Comparison of ENCODE assay signal across 24 cellular contexts in the genomic region with DNA sequence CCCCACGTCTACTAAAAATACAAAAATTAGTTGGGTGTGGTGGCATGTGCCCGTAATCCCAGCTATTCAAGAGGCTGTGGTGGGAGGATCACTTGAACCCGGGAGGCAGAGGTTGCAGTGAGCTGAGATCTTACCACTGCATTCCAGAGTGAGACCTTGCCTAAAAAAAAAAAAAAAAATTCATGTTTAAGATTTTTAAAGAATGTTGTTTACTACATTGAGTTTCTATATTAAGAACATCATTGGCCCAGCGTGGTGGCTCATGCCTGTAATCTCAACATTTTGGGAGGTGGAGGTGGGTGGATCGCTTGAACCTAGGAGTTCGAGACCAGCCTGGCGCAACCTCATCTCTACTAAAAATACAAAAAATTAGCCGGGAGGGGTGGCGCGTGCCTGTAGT. TPM values are rescaled to one million over a fixed set of nuclear protein-coding genes. Genes with fewer than 3 reads are reported as not detected.
"Had no signal": no experiment of that assay in that cellular context is flagged by ENCODE, and none has a peak within 500 bp of the region (broad histone marks: within the 10 kb centered on the region; RNA-seq: fewer than 3 reads in every experiment).

No MANE protein-coding gene starts in this region.

- ATAC-seq: gastrocnemius medialis; heart left ventricle; left lobe of liver; natural killer cell treated with Interleukin-12 subunit alpha and Interleukin-12 subunit beta and Interleukin-15 and Interleukin-18, amount 100 ng/mL, for 72 hours; right cardiac atrium; stimulated activated effector memory CD8-positive, alpha-beta T cell treated with anti-CD3 and anti-CD28 coated beads, Interleukin-12 subunit alpha, Interleukin-12 subunit beta, amount 100 ng/mL, for 72 hours had no signal

- H3K9me3 ChIP-seq: gastrocnemius medialis, heart left ventricle, prostate gland, sigmoid colon, stomach, thyroid gland had no signal

- DNase-seq: cortex of kidney; effector CD4-positive, alpha-beta T cell; foreskin fibroblast; gastrocnemius medialis; heart left ventricle; kidney; right cardiac atrium; sigmoid colon; stimulated activated CD4-positive, alpha-beta T cell treated with anti-CD3 and anti-CD28 coated beads, Interleukin-2, amount 100 ng/mL, for 24 hours; stimulated activated CD4-positive, alpha-beta T cell treated with anti-CD3 and anti-CD28 coated beads, Interleukin-4, amount 100 ng/mL, for 24 hours; stimulated activated naive CD4-positive, alpha-beta T cell treated with Interleukin-2 at 50 U/mL for 16 hours; stomach; thyroid gland had no signal

- H3K4me3 ChIP-seq: gastrocnemius medialis, heart left ventricle, hepatocyte, lung, prostate gland, sigmoid colon, stomach, thyroid gland had no signal

- H3K27me3 ChIP-seq: thyroid gland had no signal

- H2AFZ ChIP-seq: hepatocyte had no signal

- H3K27ac Mint-ChIP-seq: memory B cell; naive B cell; stimulated activated effector memory CD8-positive, alpha-beta T cell treated with anti-CD3 and anti-CD28 coated beads, Interleukin-12 subunit alpha, Interleukin-12 subunit beta, amount 100 ng/mL, for 72 hours; type B pancreatic cell had no signal

- H3K4me1 Mint-ChIP-seq: neural crest cell; stimulated activated effector memory CD8-positive, alpha-beta T cell treated with anti-CD3 and anti-CD28 coated beads, Interleukin-12 subunit alpha, Interleukin-12 subunit beta, amount 100 ng/mL, for 72 hours had no signal

- H3K9me3 Mint-ChIP-seq: memory B cell; naive B cell; natural killer cell treated with Interleukin-12 subunit alpha and Interleukin-12 subunit beta and Interleukin-15 and Interleukin-18, amount 100 ng/mL, for 72 hours; neural crest cell; stimulated activated effector memory CD8-positive, alpha-beta T cell treated with anti-CD3 and anti-CD28 coated beads, Interleukin-12 subunit alpha, Interleukin-12 subunit beta, amount 100 ng/mL, for 72 hours; type B pancreatic cell had no signal

- H3K4me3 Mint-ChIP-seq: natural killer cell treated with Interleukin-12 subunit alpha and Interleukin-12 subunit beta and Interleukin-15 and Interleukin-18, amount 100 ng/mL, for 72 hours; neural crest cell; stimulated activated effector memory CD8-positive, alpha-beta T cell treated with anti-CD3 and anti-CD28 coated beads, Interleukin-12 subunit alpha, Interleukin-12 subunit beta, amount 100 ng/mL, for 72 hours; type B pancreatic cell had no signal

- H3K4me2 ChIP-seq: hepatocyte had no signal

- H3K36me3 Mint-ChIP-seq: memory B cell; naive B cell; natural killer cell treated with Interleukin-12 subunit alpha and Interleukin-12 subunit beta and Interleukin-15 and Interleukin-18, amount 100 ng/mL, for 72 hours; stimulated activated effector memory CD8-positive, alpha-beta T cell treated with anti-CD3 and anti-CD28 coated beads, Interleukin-12 subunit alpha, Interleukin-12 subunit beta, amount 100 ng/mL, for 72 hours; type B pancreatic cell had no signal

- H3K4me1 ChIP-seq: prostate gland had no signal

- H3K27ac ChIP-seq: gastrocnemius medialis, heart left ventricle, hepatocyte, prostate gland, sigmoid colon, stomach, thyroid gland had no signal

- H3K36me3 ChIP-seq: gastrocnemius medialis, heart left ventricle, prostate gland, sigmoid colon, stomach, thyroid gland had no signal

RNA-seq across cellular contexts. Expression of gene FLT1, which starts 31.9 kb away (rescaled TPM):
- total RNA-seq: neural crest cell, osteoblast had no signal
